In the genomic region with DNA sequence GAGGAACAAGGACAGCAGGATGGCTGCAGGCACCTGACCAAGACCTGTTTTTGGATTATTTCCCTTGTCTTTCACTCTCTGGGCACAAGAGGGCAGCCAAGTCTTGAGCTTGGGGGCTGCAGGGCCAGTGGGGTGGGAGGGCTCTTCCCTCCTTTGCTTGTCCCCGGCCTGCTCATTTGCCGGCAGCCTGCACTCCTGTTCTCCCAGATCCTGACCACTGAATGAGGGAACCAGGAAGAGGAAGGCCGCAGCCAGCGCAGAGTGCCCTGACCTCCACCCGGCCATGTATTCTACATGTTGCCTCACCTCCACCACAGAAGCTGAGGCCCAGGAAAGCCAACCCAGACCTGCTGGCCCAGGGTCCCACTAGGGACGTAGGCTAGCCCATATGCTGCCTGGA, we compare ENCODE assay signal across 8 cellular contexts. TPM values are rescaled to one million over a fixed set of nuclear protein-coding genes. Genes with fewer than 3 reads are reported as not detected.
A peak's percentile ranks its signal among the peaks of the same experiment; 100 is the strongest.
DNase-seq lines count a peak whose midpoint lies in the region; ATAC-seq and TF ChIP-seq lines count a peak whose summit lies in the region.

No MANE protein-coding gene starts in this region.

- ATAC-seq in GM18907 (IDR thresholded peaks at IDR 0.05; ENCODE audit: unreplicated experiment) (no peak), GM18867 (IDR thresholded peaks at IDR 0.05; ENCODE audit: unreplicated experiment) (no peak)

- DNase-seq in DMS79 treated with DMSO at 0.1 percent for 48 hours (lab: John Stamatoyannopoulos, UW) = peak; percentile 41
- DNase-seq in DMS79 (lab: John Stamatoyannopoulos, UW) = no peak
- DNase-seq in NAMALWA (ENCODE audit: low spot score) = peak; percentile 55
- peak; percentile 51 for DNase-seq in SK-N-DZ (ENCODE audit: low spot score)
- DNase-seq in fibroblast of mammary gland (ENCODE audit: low read depth) = peak; percentile 86
- peak; percentile 32 for DNase-seq in pons (ENCODE audit: low spot score)

- H3K4me3 ChIP-seq in fibroblast of mammary gland (ENCODE audit: control insufficient read depth, low read depth, low read length) = no peak overlapping the region

- peak; percentile 75 for TF ChIP-seq CTCF in fibroblast of mammary gland (conservative IDR thresholded peaks at IDR 0.05; ENCODE audit: control insufficient read depth, insufficient read depth, low read depth, low read length)

RNA-seq across cellular contexts. Expression of a gene that starts 15.5 kb away (rescaled TPM):
- not detected in 2 replicates for polyA plus RNA-seq in SK-N-DZ (2014; cell fraction: cytosol; rRNA removed)
- polyA plus RNA-seq in SK-N-DZ (2014; cell fraction: nucleus; rRNA removed) = not detected in 2 replicates
